Comparison of ENCODE assay signal across 8 cellular contexts in genomic region chr9:130053504-130054427, GRCh38. TPM values are rescaled to one million over a fixed set of nuclear protein-coding genes. Genes with fewer than 3 reads are reported as not detected.
DNase-seq lines count a peak whose midpoint lies in the region; ATAC-seq and TF ChIP-seq lines count a peak whose summit lies in the region.

Gene GPR107 (plus strand): TSS chr9:130053906. CDS start chr9:130053933, 27 bp downstream.

- TF ChIP-seq CTCF in AG04450 (IDR thresholded peaks at IDR 0.05; ENCODE audit: low read depth, low read length): no peak

- ATAC-seq in GM18873 (IDR thresholded peaks at IDR 0.05; ENCODE audit: low FRiP score, unreplicated experiment) (peak; percentile 62), HG03196 (IDR thresholded peaks at IDR 0.05; ENCODE audit: unreplicated experiment) (peak; percentile 82)

- H3K27ac ChIP-seq in AG04450 (ENCODE audit: low read depth, low read length): peak within 1 kb of the TSS; percentile 83

- H3K9ac ChIP-seq in endocrine pancreas (ENCODE audit: control insufficient read depth, insufficient read depth, low read length): peak within 1 kb of the TSS; percentile 82

- no peaks in the 10 kb centered on the region for H3K36me3 ChIP-seq in endocrine pancreas (ENCODE audit: control insufficient read depth, insufficient read depth, low read length)

- DNase-seq in AG04450 (ENCODE audit: low read depth, low spot score) (no peak), NOMO-1 treated with DMSO at 0.1 percent for 48 hours (lab: John Stamatoyannopoulos, UW; ENCODE audit: unreplicated experiment) (peak; percentile 69), mesenteric fat pad (ENCODE audit: low spot score) (peak; percentile 94)
- DNase-seq in activated CD8-positive, alpha-beta memory T cell treated with anti-CD3 and anti-CD28 coated beads for 48 hours (ENCODE audit: low read depth in 2 of 3, low spot score in 2 of 3): peak; percentile 63 to 78 (median 65)
- DNase-seq in stimulated activated CD8-positive, alpha-beta memory T cell treated with anti-CD3 and anti-CD28 coated beads, Interleukin-15, amount 100 ng/mL, for 24 hours (ENCODE audit: low read depth): peak; percentile 63

- H3K27me3 ChIP-seq in AG04450 (ENCODE audit: control insufficient read depth, insufficient read depth, low read length): no peaks in the 10 kb centered on the region
- H3K27me3 ChIP-seq in endocrine pancreas (ENCODE audit: control insufficient read depth, insufficient read depth, low read length): no peaks in the 10 kb centered on the region

- H3K4me3 ChIP-seq in AG04450 (ENCODE audit: low read depth, low read length): peak within 1 kb of the TSS; percentile 83
- H3K4me3 ChIP-seq in endocrine pancreas (ENCODE audit: control insufficient read depth, insufficient read depth, low read length): peak within 1 kb of the TSS; percentile 90

- CTCF ChIA-PET in AG04450 (lab: Charles Lee): interaction anchor here (0.7 to 1.7 kb wide), 3 partner anchors 55 to 168 kb away, joined by 3 to 6 read pairs (median 3); no protein-coding TSS in a partner anchor

- H3K4me1 ChIP-seq in endocrine pancreas (ENCODE audit: control insufficient read depth, insufficient read depth, low read length): no peaks in the 10 kb centered on the region

- POLR2A ChIA-PET in AG04450 (lab: Yijun Ruan, JAX): interaction anchor here (0.7 to 1.8 kb wide), 8 partner anchors 9 to 219 kb away, joined by 3 to 6 read pairs (median 4); partner anchors contain the start of genes C9orf78 and FNBP1

- H3K9me3 ChIP-seq in AG04450 (ENCODE audit: control insufficient read depth, insufficient read depth, low read length): no peaks in the 10 kb centered on the region; the same call in 1 of the 2 replicates
- no peaks in the 10 kb centered on the region for H3K9me3 ChIP-seq in endocrine pancreas (ENCODE audit: control insufficient read depth, low read length)

RNA-seq across cellular contexts. Expression of gene GPR107, which starts in this region (rescaled TPM):
- 39.3 and 45.1 TPM in 2 replicates for polyA plus RNA-seq in AG04450 (2011; rRNA removed)
- polyA minus RNA-seq in AG04450 (2011; rRNA and poly(A)+ RNA removed): 32.8 and 40.5 TPM in 2 replicates
- 33.4 TPM for total RNA-seq in mesenteric fat pad
